Comparison of ENCODE assay signal across 13 cellular contexts in the genomic region with DNA sequence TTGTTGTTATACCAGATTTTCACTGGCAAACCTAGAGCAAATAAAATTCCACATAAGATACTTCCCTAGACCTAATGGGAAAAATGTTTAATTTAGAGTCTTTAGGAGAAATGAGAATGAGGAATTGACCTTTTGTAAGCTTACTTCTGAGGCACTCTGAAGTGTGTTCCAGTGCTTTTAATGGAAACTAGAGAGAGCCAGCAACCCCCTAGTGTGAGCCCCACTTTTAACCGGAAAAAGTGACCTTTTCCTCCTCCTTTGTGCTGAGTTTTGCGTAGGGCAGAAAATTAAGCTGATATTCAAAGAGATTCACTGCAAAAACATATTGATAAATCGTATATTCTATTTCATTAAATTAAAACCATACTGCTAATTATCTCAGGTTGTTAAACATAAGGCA. TPM values are rescaled to one million over a fixed set of nuclear protein-coding genes. Genes with fewer than 3 reads are reported as not detected.
A peak's percentile ranks its signal among the peaks of the same experiment; 100 is the strongest.
DNase-seq lines count a peak whose midpoint lies in the region; ATAC-seq and TF ChIP-seq lines count a peak whose summit lies in the region.
"Had no signal": no experiment of that assay in that cellular context is flagged by ENCODE, and none has a peak within 500 bp of the region (broad histone marks: within the 10 kb centered on the region; RNA-seq: fewer than 3 reads in every experiment).

No MANE protein-coding gene starts in this region.

- intact Hi-C loops in upper lobe of right lung (cut with DNase I) = no loop called here

- H3K4me3 ChIP-seq in upper lobe of right lung = peak overlapping the region; percentile 0

- no peaks in the 10 kb centered on the region for H3K27me3 Mint-ChIP-seq in stimulated activated naive CD8-positive, alpha-beta T cell treated with anti-CD3 and anti-CD28 coated beads, Interleukin-15, Interleukin-2, amounts not matched to agents 100 ng/mL and 50 ng/mL, for 24 hours
- H3K27me3 Mint-ChIP-seq in T-helper 1 cell treated with Interleukin-12 subunit alpha and Interleukin-12 subunit beta and Interleukin-4 antibody, amounts not matched to agents 30 μg/mL and 1 μg/mL, for 36 hours (ENCODE audit: low read depth) = no peaks in the 10 kb centered on the region
- peaks cover 5 to 13% (median 8%) of the 10 kb centered on the region in 3 donors for H3K27me3 Mint-ChIP-seq in immature natural killer cell (ENCODE audit: low read depth in 3 of 3)

- H3K9me3 ChIP-seq in upper lobe of right lung = no peaks in the 10 kb centered on the region

- peaks cover 65% of the 10 kb centered on the region for H3K4me1 Mint-ChIP-seq in stimulated activated naive CD8-positive, alpha-beta T cell treated with anti-CD3 and anti-CD28 coated beads, Interleukin-15, Interleukin-2, amounts not matched to agents 100 ng/mL and 50 ng/mL, for 24 hours (ENCODE audit: low read depth)
- peaks cover 40% of the 10 kb centered on the region for H3K4me1 Mint-ChIP-seq in T-helper 1 cell treated with Interleukin-12 subunit alpha and Interleukin-12 subunit beta and Interleukin-4 antibody, amounts not matched to agents 30 μg/mL and 1 μg/mL, for 36 hours (ENCODE audit: low read depth)
- H3K4me1 Mint-ChIP-seq in immature natural killer cell = peaks cover 77 to 83% of the 10 kb centered on the region in 2 donors

- H3K36me3 Mint-ChIP-seq in stimulated activated naive CD8-positive, alpha-beta T cell treated with anti-CD3 and anti-CD28 coated beads, Interleukin-15, Interleukin-2, amounts not matched to agents 100 ng/mL and 50 ng/mL, for 24 hours (ENCODE audit: low read depth) = peaks cover 96% of the 10 kb centered on the region
- H3K36me3 Mint-ChIP-seq in T-helper 1 cell treated with Interleukin-12 subunit alpha and Interleukin-12 subunit beta and Interleukin-4 antibody, amounts not matched to agents 30 μg/mL and 1 μg/mL, for 36 hours (ENCODE audit: low read depth) = peaks cover 89% of the 10 kb centered on the region
- H3K36me3 Mint-ChIP-seq in immature natural killer cell = peaks cover 16 to 27% (median 27%) of the 10 kb centered on the region in 3 donors
- H3K36me3 Mint-ChIP-seq: mesothelial cell of epicardium had no signal

- DNase-seq in stimulated activated naive CD8-positive, alpha-beta T cell treated with anti-CD3 and anti-CD28 coated beads, Interleukin-15, Interleukin-2, amounts not matched to agents 100 U/mL and 50 U/mL, for 24 hours = no peak
- DNase-seq in immature natural killer cell (no peak), upper lobe of right lung (no peak)
- DNase-seq: activated CD4-positive, alpha-beta T cell treated with anti-CD3 and anti-CD28 coated beads, Interleukin-2, amount 50 U/mL, for 48 hours; amygdala; H7; retina had no signal

- H3K36me3 ChIP-seq in upper lobe of right lung = no peaks in the 10 kb centered on the region

- H3K4me3 Mint-ChIP-seq in stimulated activated naive CD8-positive, alpha-beta T cell treated with anti-CD3 and anti-CD28 coated beads, Interleukin-15, Interleukin-2, amounts not matched to agents 100 ng/mL and 50 ng/mL, for 24 hours = peak overlapping the region; percentile 94
- peak overlapping the region; percentile 99 for H3K4me3 Mint-ChIP-seq in T-helper 1 cell treated with Interleukin-12 subunit alpha and Interleukin-12 subunit beta and Interleukin-4 antibody, amounts not matched to agents 30 μg/mL and 1 μg/mL, for 36 hours
- peak overlapping the region; percentile 98 to 100 (median 99) for H3K4me3 Mint-ChIP-seq in immature natural killer cell
- H3K4me3 Mint-ChIP-seq: mesothelial cell of epicardium had no signal

- H3K27ac Mint-ChIP-seq in stimulated activated naive CD8-positive, alpha-beta T cell treated with anti-CD3 and anti-CD28 coated beads, Interleukin-15, Interleukin-2, amounts not matched to agents 100 ng/mL and 50 ng/mL, for 24 hours = peak overlapping the region; percentile 99
- H3K27ac Mint-ChIP-seq in T-helper 1 cell treated with Interleukin-12 subunit alpha and Interleukin-12 subunit beta and Interleukin-4 antibody, amounts not matched to agents 30 μg/mL and 1 μg/mL, for 36 hours = peak overlapping the region; percentile 95
- H3K27ac Mint-ChIP-seq in immature natural killer cell = peak overlapping the region; percentile 88 to 97 (median 97)
- H3K27ac Mint-ChIP-seq: mesothelial cell of epicardium had no signal

- no peak for ATAC-seq in stimulated activated naive CD8-positive, alpha-beta T cell treated with anti-CD3 and anti-CD28 coated beads, Interleukin-15, Interleukin-2, amounts not matched to agents 100 U/mL and 50 U/mL, for 24 hours
- no peak for ATAC-seq in upper lobe of right lung
- ATAC-seq in HG03378 (IDR thresholded peaks at IDR 0.05; ENCODE audit: unreplicated experiment) = no peak
- no peak for ATAC-seq in GM21515 (IDR thresholded peaks at IDR 0.05; ENCODE audit: unreplicated experiment)
- no peak for ATAC-seq in HG03354 (IDR thresholded peaks at IDR 0.05; ENCODE audit: poor library complexity, severe bottlenecking, unreplicated experiment)

- H3K4me1 ChIP-seq in upper lobe of right lung = peaks cover 2% of the 10 kb centered on the region

- H3K9me3 Mint-ChIP-seq in stimulated activated naive CD8-positive, alpha-beta T cell treated with anti-CD3 and anti-CD28 coated beads, Interleukin-15, Interleukin-2, amounts not matched to agents 100 ng/mL and 50 ng/mL, for 24 hours = no peaks in the 10 kb centered on the region
- no peaks in the 10 kb centered on the region for H3K9me3 Mint-ChIP-seq in T-helper 1 cell treated with Interleukin-12 subunit alpha and Interleukin-12 subunit beta and Interleukin-4 antibody, amounts not matched to agents 30 μg/mL and 1 μg/mL, for 36 hours
- no peaks in the 10 kb centered on the region for H3K9me3 Mint-ChIP-seq in immature natural killer cell
- H3K9me3 Mint-ChIP-seq: mesothelial cell of epicardium had no signal

- H3K27ac ChIP-seq in upper lobe of right lung = peak overlapping the region; percentile 69

- TF ChIP-seq CTCF in upper lobe of right lung (IDR thresholded peaks at IDR 0.05) = no peak

- peaks cover 12% of the 10 kb centered on the region for H3K27me3 ChIP-seq in upper lobe of right lung

RNA-seq across cellular contexts. Expression of a gene that starts 5.2 kb away (rescaled TPM):
- 100 to 1,000 TPM in 1 of 3 donors, 10 to 100 TPM in 2; 79.5 to 307 (median 91.3) TPM for polyA plus RNA-seq in immature natural killer cell
- 41.4 TPM for total RNA-seq in upper lobe of right lung
